ENCODE assay signal across 16 cellular contexts in the genomic region with DNA sequence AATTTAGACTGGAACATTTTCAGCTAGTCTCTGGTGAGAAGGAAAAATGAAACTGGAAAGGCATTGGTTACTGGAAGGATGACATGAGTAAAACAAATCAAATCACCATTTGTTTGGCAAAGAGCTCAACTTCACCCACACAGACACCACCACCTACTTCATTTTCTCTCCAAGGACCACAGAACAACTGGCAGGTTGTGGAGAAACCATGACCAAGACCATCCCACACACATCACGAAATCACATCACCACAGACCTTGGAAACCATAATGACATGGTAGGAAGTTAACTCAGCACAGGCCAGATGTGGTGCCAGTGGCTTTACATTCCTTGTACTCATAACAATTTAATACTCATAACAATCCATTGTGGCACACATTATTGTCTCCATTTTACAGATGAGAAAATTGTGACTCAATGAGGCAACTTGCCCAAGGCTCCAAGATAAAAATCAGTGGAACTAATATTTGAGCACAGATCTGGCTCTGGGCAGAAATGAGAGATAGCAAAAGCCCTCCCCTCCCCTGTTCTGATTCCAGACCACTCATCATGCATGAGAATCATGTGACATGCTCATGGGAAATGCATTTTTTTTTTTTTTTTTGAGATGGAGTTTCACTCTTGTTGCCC. TPM values are rescaled to one million over a fixed set of nuclear protein-coding genes. Genes with fewer than 3 reads are reported as not detected.
DNase-seq lines count a peak whose midpoint lies in the region; ATAC-seq and FAIRE-seq lines count a peak whose summit lies in the region.
"Had no signal": no experiment of that assay in that cellular context is flagged by ENCODE, and none has a peak within 500 bp of the region (broad histone marks: within the 10 kb centered on the region; RNA-seq: fewer than 3 reads in every experiment).

No MANE protein-coding gene starts in this region.

- no peaks in the 10 kb centered on the region for H3K36me3 ChIP-seq in CD4-positive, alpha-beta memory T cell (ENCODE audit: insufficient read depth, low read length)

- no peak overlapping the region for H3K27ac ChIP-seq in CD4-positive, alpha-beta memory T cell (ENCODE audit: low read depth, low read length)

- POLR2A ChIA-PET in CD4-positive, alpha-beta memory T cell (lab: Charles Lee; ENCODE audit: partially characterized antibody) = interaction anchor here (0.8 kb wide), 1 partner anchor 14 kb away, joined by 3 read pairs; no protein-coding TSS in a partner anchor

- no peaks in the 10 kb centered on the region for H3K27me3 Mint-ChIP-seq in CD4-positive, alpha-beta memory T cell
- H3K27me3 Mint-ChIP-seq: CD4-positive, alpha-beta T cell had no signal

- no peaks in the 10 kb centered on the region for H3K9me3 Mint-ChIP-seq in CD4-positive, alpha-beta memory T cell
- H3K9me3 Mint-ChIP-seq: CD4-positive, alpha-beta T cell had no signal

- H3K27me3 ChIP-seq in CD4-positive, alpha-beta memory T cell (ENCODE audit: insufficient read depth, low read length) = no peaks in the 10 kb centered on the region

- CTCF ChIA-PET in CD4-positive, alpha-beta memory T cell (lab: Charles Lee; ENCODE audit: partially characterized antibody) = interaction anchor here (1.0 to 6.8 kb wide), 7 partner anchors 21 to 709 kb away, joined by 3 to 71 read pairs (median 18); a partner anchor contains a TSS

- ATAC-seq in HG03442 (IDR thresholded peaks at IDR 0.05; ENCODE audit: unreplicated experiment) (peak; percentile 53), GM18867 (IDR thresholded peaks at IDR 0.05; ENCODE audit: unreplicated experiment) (no peak)
- ATAC-seq: Right ventricle myocardium inferior had no signal

- peaks cover 2 to 12% of the 10 kb centered on the region in 2 donors for H3K36me3 Mint-ChIP-seq in CD4-positive, alpha-beta memory T cell

- no peak for DNase-seq in CD4-positive, alpha-beta memory T cell
- DNase-seq in activated T-helper 9 cell treated with anti-CD3 and anti-CD28 coated beads, Interleukin-2, amount 50 U/mL, for 16 hours (ENCODE audit: low read depth) = peak; percentile 15
- peak; percentile 81 for DNase-seq in stimulated activated CD4-positive, alpha-beta T cell treated with anti-CD3 and anti-CD28 coated beads, Interleukin-1b, Interleukin-23, amount 100 ng/mL, for 48 hours
- no peak for DNase-seq in HTR-8/SVneo (ENCODE audit: insufficient read length, low spot score)
- no peak for DNase-seq in head of caudate nucleus
- no peak for DNase-seq in Ammon's horn (ENCODE audit: low spot score)
- DNase-seq: CD4-positive, alpha-beta T cell; T-helper 9 cell had no signal

- H3K9me3 ChIP-seq in CD4-positive, alpha-beta memory T cell (ENCODE audit: control insufficient read depth in 1 of 2, low read length in 2 of 2) = no peaks in the 10 kb centered on the region

- intact Hi-C loops in CD4-positive, alpha-beta memory T cell (cut with micrococcal nuclease) = no loop called here
- intact Hi-C loops in head of caudate nucleus (cut with DNase I) = no loop called here

- H3K4me1 ChIP-seq in CD4-positive, alpha-beta memory T cell (ENCODE audit: insufficient read depth, low read length) = peaks cover 10% of the 10 kb centered on the region

- peak overlapping the region in 4 of 7 donors; percentile 18 to 43 (median 24) for H3K27ac Mint-ChIP-seq in CD4-positive, alpha-beta memory T cell
- H3K27ac Mint-ChIP-seq: CD4-positive, alpha-beta T cell had no signal

- peak overlapping the region in 1 of 8 donors; percentile 24 for H3K4me3 Mint-ChIP-seq in CD4-positive, alpha-beta memory T cell
- H3K4me3 Mint-ChIP-seq: CD4-positive, alpha-beta T cell had no signal

- H3K4me1 Mint-ChIP-seq in CD4-positive, alpha-beta memory T cell = peaks cover 6 to 29% (median 16%) of the 10 kb centered on the region in 4 donors

- no peak overlapping the region for H3K4me3 ChIP-seq in CD4-positive, alpha-beta memory T cell (ENCODE audit: low read length in 2 of 2)
- H3K4me3 ChIP-seq: smooth muscle cell had no signal

- FAIRE-seq in HTR-8/SVneo (lab: Jason Lieb, UNC) = no peak
- FAIRE-seq: endometrium had no signal

RNA-seq across cellular contexts. Expression of a gene that starts 7.5 kb away (rescaled TPM):
- total RNA-seq in CD4-positive, alpha-beta memory T cell = not detected
- polyA plus RNA-seq in CD4-positive, alpha-beta memory T cell = not detected
- total RNA-seq: CD4-positive, alpha-beta T cell; glomerular endothelial cell; HT1080; osteocyte; Right ventricle myocardium inferior; smooth muscle cell had no signal
- polyA plus RNA-seq: smooth muscle cell had no signal

RNA-seq across cellular contexts. Expression of a gene that starts 18.7 kb away (rescaled TPM):
- not detected for total RNA-seq in CD4-positive, alpha-beta memory T cell
- not detected for polyA plus RNA-seq in CD4-positive, alpha-beta memory T cell
- total RNA-seq: CD4-positive, alpha-beta T cell; glomerular endothelial cell; HT1080; osteocyte; Right ventricle myocardium inferior; smooth muscle cell had no signal
- polyA plus RNA-seq: smooth muscle cell had no signal

RNA-seq across cellular contexts. Expression of a gene that starts 21.0 kb away (rescaled TPM):
- total RNA-seq in CD4-positive, alpha-beta memory T cell = 10 to 100 TPM; 16.5 to 18.1 TPM
- 10 to 100 TPM; 10.4 to 12.1 TPM for polyA plus RNA-seq in CD4-positive, alpha-beta memory T cell

Comparison
In these comparisons a context has a peak if more than half of its experiments do, and no peak if none do; other contexts are left out.
1. DNase-seq: peak in activated T-helper 9 cell treated with anti-CD3 and anti-CD28 coated beads, Interleukin-2, amount 50 U/mL, for 16 hours (single experiment) and stimulated activated CD4-positive, alpha-beta T cell treated with anti-CD3 and anti-CD28 coated beads, Interleukin-1b, Interleukin-23, amount 100 ng/mL, for 48 hours (single experiment); none in CD4-positive, alpha-beta memory T cell (0 of 5), HTR-8/SVneo (single experiment), head of caudate nucleus (0 of 42) and Ammon's horn (single experiment).